Comparison of ENCODE assay signal across 16 cellular contexts in the genomic region with DNA sequence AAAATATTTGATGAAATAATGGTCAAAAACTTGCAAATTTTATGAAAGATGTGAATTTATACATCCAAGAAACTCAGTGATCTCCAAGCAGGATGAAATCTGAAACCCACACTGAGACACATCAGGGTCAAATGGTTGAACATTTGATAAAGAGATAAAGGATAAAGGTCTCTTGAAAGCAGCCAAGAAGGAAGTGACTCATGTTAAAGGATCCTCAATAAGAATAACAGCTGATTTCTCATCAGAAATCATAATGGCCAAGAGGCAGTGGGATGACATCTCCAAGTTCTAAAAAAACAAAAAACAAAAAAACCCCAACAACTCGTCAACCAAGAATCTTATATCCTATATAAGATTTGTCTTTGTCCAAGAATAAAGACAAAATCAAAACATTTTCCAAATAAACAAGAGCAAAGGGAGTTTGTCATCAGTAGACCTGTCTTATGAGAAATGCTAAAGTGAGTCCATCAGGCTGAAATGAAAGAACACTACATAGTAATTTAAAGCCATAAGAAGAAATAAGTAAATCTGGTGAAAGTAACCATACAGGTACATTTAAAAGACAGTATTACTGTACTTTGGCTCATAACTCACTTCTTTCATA.
A peak's percentile ranks its signal among the peaks of the same experiment; 100 is the strongest.
DNase-seq lines count a peak whose midpoint lies in the region; ATAC-seq and TF ChIP-seq lines count a peak whose summit lies in the region.
"Had no signal": no experiment of that assay in that cellular context is flagged by ENCODE, and none has a peak within 500 bp of the region (broad histone marks: within the 10 kb centered on the region; RNA-seq: fewer than 3 reads in every experiment).

No MANE protein-coding gene starts in this region.

- no peaks in the 10 kb centered on the region for H3K36me3 ChIP-seq in Caco-2 (ENCODE audit: control insufficient read depth, insufficient read depth, low read length)
- H3K36me3 ChIP-seq in IMR-90 (ENCODE audit: control insufficient read depth, insufficient read depth, low read length), result peaks cover 22% of the 10 kb centered on the region
- peaks cover 65% of the 10 kb centered on the region for H3K36me3 ChIP-seq in adipocyte (ENCODE audit: control insufficient read depth, insufficient read depth, low read length, severe bottlenecking)

- peaks cover 76% of the 10 kb centered on the region for H3K36me3 Mint-ChIP-seq in Caco-2 (ENCODE audit: insufficient read depth, unreplicated experiment)

- H3K9ac ChIP-seq in IMR-90 (ENCODE audit: low read depth, low read length) (no peak overlapping the region), adipocyte (ENCODE audit: low read length) (no peak overlapping the region)

- H2AK9ac ChIP-seq in IMR-90 (replicated peaks; ENCODE audit: low read depth, low read length, poor library complexity), result no peak overlapping the region

- POLR2A ChIA-PET in Caco-2 (lab: Charles Lee), result no interaction called here
- POLR2A ChIA-PET in IMR-90 (lab: Charles Lee; ENCODE audit: unreplicated experiment), result no interaction called here

- no peaks in the 10 kb centered on the region for H4K20me1 ChIP-seq in IMR-90 (ENCODE audit: insufficient read depth, low read length)

- no peak overlapping the region for H4K5ac ChIP-seq in IMR-90 (ENCODE audit: low read depth, low read length)

- H3K79me1 ChIP-seq in IMR-90 (ENCODE audit: low read depth in 1 of 2, low read length in 2 of 2), result peaks cover 9 to 11% of the 10 kb centered on the region in 2 experiments; a peak in 3 of 4 replicates

- CTCF ChIA-PET in Caco-2 (lab: Charles Lee) (no interaction called here), IMR-90 (lab: Yijun Ruan, JAX) (no interaction called here)

- no peak overlapping the region for H3K14ac ChIP-seq in IMR-90 (replicated peaks; ENCODE audit: low read depth, low read length)

- H3K27me3 Mint-ChIP-seq in Caco-2 (ENCODE audit: insufficient read depth, unreplicated experiment), result no peaks in the 10 kb centered on the region
- H3K27me3 Mint-ChIP-seq: activated CD4-positive, alpha-beta memory T cell treated with anti-CD3 and anti-CD28 coated beads, Interleukin-2, amount 10 ng/mL, durations not matched to agents 7 days and 5 days; activated naive CD8-positive, alpha-beta T cell treated with anti-CD3 and anti-CD28 coated beads, Interleukin-2, amount 10 ng/mL, durations not matched to agents 7 days and 5 days; T-cell had no signal

- H3K4me2 ChIP-seq in IMR-90 (ENCODE audit: low read depth, low read length), result no peak overlapping the region

- no peak overlapping the region for H3K4me3 Mint-ChIP-seq in Caco-2 (ENCODE audit: unreplicated experiment)
- H3K4me3 Mint-ChIP-seq: activated CD4-positive, alpha-beta memory T cell treated with anti-CD3 and anti-CD28 coated beads, Interleukin-2, amount 10 ng/mL, durations not matched to agents 7 days and 5 days; activated naive CD8-positive, alpha-beta T cell treated with anti-CD3 and anti-CD28 coated beads, Interleukin-2, amount 10 ng/mL, durations not matched to agents 7 days and 5 days; CD8-positive, alpha-beta T cell; immature natural killer cell; nephron; T-cell had no signal

- H2BK5ac ChIP-seq in IMR-90 (ENCODE audit: low read depth, low read length, poor library complexity, severe bottlenecking), result no peak overlapping the region

- no peak overlapping the region for H2BK15ac ChIP-seq in IMR-90 (ENCODE audit: low read depth, low read length)

- peaks cover 5% of the 10 kb centered on the region; the same call in 1 of the 2 replicates for H3K9me3 ChIP-seq in Caco-2
- peaks cover 4% of the 10 kb centered on the region for H3K9me3 ChIP-seq in IMR-90 (ENCODE audit: control insufficient read depth, insufficient read depth, low read length)
- H3K9me3 ChIP-seq in adipocyte (ENCODE audit: control insufficient read depth, low read length), result peaks cover 18% of the 10 kb centered on the region

- no peak for TF ChIP-seq RAD21 in IMR-90 (IDR thresholded peaks at IDR 0.05; ENCODE audit: low read length)

- no peak overlapping the region for H4K91ac ChIP-seq in IMR-90 (ENCODE audit: insufficient read depth, low read depth, low read length)

- no peak overlapping the region for H4K8ac ChIP-seq in IMR-90 (ENCODE audit: low read depth in 2 of 2, low read length in 2 of 2)

- DNase-seq in Caco-2 (no peak), IMR-90 (peak; percentile 48), adipocyte (ENCODE audit: low read depth) (no peak), hepatic stellate cell (ENCODE audit: low spot score) (peak; percentile 2), NCI-H446 (lab: John Stamatoyannopoulos, UW) (no peak), NCI-H446 treated with DMSO at 0.1 percent for 48 hours (lab: John Stamatoyannopoulos, UW) (no peak)
- DNase-seq: activated CD4-positive, alpha-beta memory T cell treated with anti-CD3 and anti-CD28 coated beads, Interleukin-2, amount 10 ng/mL, durations not matched to agents 7 days and 5 days; activated naive CD8-positive, alpha-beta T cell treated with anti-CD3 and anti-CD28 coated beads, Interleukin-2, amount 10 ng/mL, durations not matched to agents 7 days and 5 days; CD8-positive, alpha-beta T cell; effector memory CD4-positive, alpha-beta T cell; immature natural killer cell; NCI-H1105; T-cell had no signal

- H2AFZ ChIP-seq in IMR-90 (replicated peaks; ENCODE audit: low read length, poor library complexity), result no peak overlapping the region

- H2BK120ac ChIP-seq in IMR-90 (ENCODE audit: low read depth, low read length), result no peak overlapping the region

- H2AK5ac ChIP-seq in IMR-90 (ENCODE audit: low read depth, low read length), result no peak overlapping the region

- WGBS in IMR-90 (ENCODE audit: extremely low coverage in 2 of 2, insufficient read length in 1 of 2), 2 experiments, result 100% methylated on average over 1 of the region's 1 CpG; no CpG with 5 or more reads in 1 of the 2 experiments

- H2BK20ac ChIP-seq in IMR-90 (ENCODE audit: low read depth, low read length), result no peak overlapping the region

- no peak overlapping the region for H3K56ac ChIP-seq in IMR-90 (ENCODE audit: extremely low read depth, insufficient read depth, low read length)

- no peak overlapping the region for H3K4ac ChIP-seq in IMR-90 (ENCODE audit: low read depth, low read length)

- intact Hi-C loops in Caco-2 (cut with micrococcal nuclease; ENCODE audit: unreplicated experiment) (no loop called here), IMR-90 (cut with micrococcal nuclease) (no loop called here)

- peaks cover 12% of the 10 kb centered on the region for H3K4me1 Mint-ChIP-seq in Caco-2 (ENCODE audit: low read depth, unreplicated experiment)
- H3K4me1 Mint-ChIP-seq: nephron had no signal

- BruUV-seq in Caco-2 (replicated peaks; lab: Mats Ljungman, UMichigan) (no TSS peak), IMR-90 (replicated peaks; lab: Mats Ljungman, UMichigan) (no TSS peak)

- H3K23ac ChIP-seq in IMR-90 (ENCODE audit: low read depth, low read length), result no peak overlapping the region

- TF ChIP-seq CTCF in Caco-2 (IDR thresholded peaks at IDR 0.05; ENCODE audit: insufficient read depth in 1 of 2, low read depth in 1 of 2, low read length in 1 of 2, severe bottlenecking in 1 of 2, unreplicated experiment in 1 of 2) (no peak), IMR-90 (conservative IDR thresholded peaks at IDR 0.05; ENCODE audit: low read depth, low read length) (no peak)

- in situ Hi-C loops in IMR-90 (cut with MboI; ENCODE audit: low sequenced_read_pairs), result no loop called here

- no peak overlapping the region for H3K27ac ChIP-seq in IMR-90 (ENCODE audit: insufficient read depth, low read length)

- no peak overlapping the region for H3K18ac ChIP-seq in IMR-90 (ENCODE audit: low read depth, low read length)

- TF ChIP-seq POLR2A in IMR-90 (IDR thresholded peaks at IDR 0.05; ENCODE audit: low read depth, low read length) (no peak), GM18505 (IDR thresholded peaks at IDR 0.05; ENCODE audit: borderline replicate concordance, extremely low read depth, insufficient read depth, insufficient read length) (no peak)

- H3K4me3 ChIP-seq in Caco-2 (ENCODE audit: low read depth, low read length) (no peak overlapping the region), IMR-90 (ENCODE audit: insufficient read depth, low read depth, low read length) (no peak overlapping the region), adipocyte (ENCODE audit: low read length) (peak overlapping the region; percentile 16)

- H3K4me1 ChIP-seq in Caco-2 (no peaks in the 10 kb centered on the region), IMR-90 (ENCODE audit: control insufficient read depth, insufficient read depth, low read length) (no peaks in the 10 kb centered on the region), adipocyte (ENCODE audit: control insufficient read depth, insufficient read depth, low read length) (no peaks in the 10 kb centered on the region)

- no peaks in the 10 kb centered on the region for H3K27me3 ChIP-seq in Caco-2 (replicated peaks; ENCODE audit: control insufficient read depth, insufficient read depth, low read length)
- no peaks in the 10 kb centered on the region for H3K27me3 ChIP-seq in IMR-90 (ENCODE audit: control insufficient read depth, insufficient read depth, low read length)
- no peaks in the 10 kb centered on the region for H3K27me3 ChIP-seq in adipocyte (replicated peaks; ENCODE audit: control insufficient read depth, insufficient read depth, low read length)

- peaks cover 20% of the 10 kb centered on the region for H3K9me3 Mint-ChIP-seq in Caco-2 (ENCODE audit: unreplicated experiment)

- ATAC-seq in IMR-90 (ENCODE audit: low read depth), result no peak
- no peak for ATAC-seq in HG03108 (IDR thresholded peaks at IDR 0.05; ENCODE audit: unreplicated experiment)
- ATAC-seq in GM18505 (IDR thresholded peaks at IDR 0.05; ENCODE audit: unreplicated experiment), result no peak
- ATAC-seq: CD8-positive, alpha-beta T cell; T-cell had no signal

- H3K27ac Mint-ChIP-seq in Caco-2 (ENCODE audit: unreplicated experiment), result peak overlapping the region; percentile 56
- H3K27ac Mint-ChIP-seq: activated CD4-positive, alpha-beta memory T cell treated with anti-CD3 and anti-CD28 coated beads, Interleukin-2, amount 10 ng/mL, durations not matched to agents 7 days and 5 days; activated naive CD8-positive, alpha-beta T cell treated with anti-CD3 and anti-CD28 coated beads, Interleukin-2, amount 10 ng/mL, durations not matched to agents 7 days and 5 days; nephron had no signal

- dilution Hi-C loops in IMR-90 (cut with HindIII; ENCODE audit: low sequenced_read_pairs, unreplicated experiment), result no loop called here

- peaks cover 5% of the 10 kb centered on the region; the same call in 1 of the 2 replicates for H3K9me1 ChIP-seq in IMR-90 (ENCODE audit: insufficient read depth, low read length)

TF ChIP-seq in IMR-90, 13 proteins besides CTCF, POLR2A, EP300 and RAD21 (continues in another document):
- TF ChIP-seq, protein P1, sequence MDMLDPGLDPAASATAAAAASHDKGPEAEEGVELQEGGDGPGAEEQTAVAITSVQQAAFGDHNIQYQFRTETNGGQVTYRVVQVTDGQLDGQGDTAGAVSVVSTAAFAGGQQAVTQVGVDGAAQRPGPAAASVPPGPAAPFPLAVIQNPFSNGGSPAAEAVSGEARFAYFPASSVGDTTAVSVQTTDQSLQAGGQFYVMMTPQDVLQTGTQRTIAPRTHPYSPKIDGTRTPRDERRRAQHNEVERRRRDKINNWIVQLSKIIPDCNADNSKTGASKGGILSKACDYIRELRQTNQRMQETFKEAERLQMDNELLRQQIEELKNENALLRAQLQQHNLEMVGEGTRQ (IDR thresholded peaks at IDR 0.05; ENCODE audit: low read depth, low read length), result no peak
- no peak for TF ChIP-seq MAFK (IDR thresholded peaks at IDR 0.05; ENCODE audit: low read depth, low read length)

Comparison
In these comparisons a context has a peak if more than half of its experiments do, and no peak if none do; other contexts are left out.
1. DNase-seq: peak in IMR-90 (single experiment) and hepatic stellate cell (single experiment); none in Caco-2 (0 of 2), adipocyte (single experiment), NCI-H446 (0 of 2) and NCI-H446 treated with DMSO at 0.1 percent for 48 hours (single experiment).